Comparison of ENCODE assay signal across 2 cellular contexts in the genomic region with DNA sequence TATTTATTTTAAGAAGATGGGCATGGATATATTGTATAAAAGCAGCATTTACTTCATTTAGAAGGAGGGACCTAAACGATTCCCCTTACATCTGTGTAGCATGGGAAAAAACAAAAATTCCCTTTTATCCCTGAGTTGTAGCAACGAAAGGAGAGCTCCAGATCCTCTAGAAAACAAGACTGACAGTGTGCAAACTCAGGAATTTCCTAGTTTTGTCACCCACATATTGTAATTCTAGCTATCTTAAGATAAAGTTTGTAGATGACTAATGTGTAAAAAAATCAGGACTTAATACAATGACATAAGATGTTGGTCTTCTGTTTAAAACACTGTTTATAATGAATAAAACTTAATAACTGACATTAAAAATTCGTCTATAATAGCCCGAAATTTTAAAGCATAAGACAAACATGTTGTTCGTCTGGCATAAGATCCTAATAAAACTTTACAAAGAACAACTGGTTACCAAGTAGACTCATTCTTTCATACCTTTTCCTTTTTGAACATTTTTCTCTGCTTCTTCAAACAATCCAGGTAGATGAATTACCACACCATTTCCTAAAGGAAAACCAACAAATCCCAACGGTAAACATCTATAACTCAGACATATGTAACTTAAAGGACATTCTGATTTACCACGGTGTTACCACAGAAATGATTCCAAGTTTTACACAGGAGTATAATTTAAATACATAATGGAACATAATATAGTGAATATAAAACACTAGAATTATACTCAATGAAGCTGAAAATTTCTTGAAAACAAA.
TF ChIP-seq lines count a peak whose summit lies in the region.

No MANE protein-coding gene starts in this region.

TF ChIP-seq in SK-N-SH treated with all-trans-retinoic acid at 6 μM for 48 hours, 23 proteins besides CTCF, POLR2A, EP300 and RAD21:
- TF ChIP-seq RARB (CRISPR knock-in tag; IDR thresholded peaks at IDR 0.05) (no peak), ZFP30 (CRISPR knock-in tag; IDR thresholded peaks at IDR 0.05) (no peak), SNAI2 (CRISPR knock-in tag; IDR thresholded peaks at IDR 0.05) (no peak), TOX (CRISPR knock-in tag; IDR thresholded peaks at IDR 0.05; ENCODE audit: borderline replicate concordance) (peak; percentile 11; the same call in 1 of the 2 replicates), TSHZ2 (CRISPR knock-in tag; IDR thresholded peaks at IDR 0.05) (no peak), TCF4 (CRISPR knock-in tag; IDR thresholded peaks at IDR 0.05; ENCODE audit: borderline replicate concordance) (no peak), ZNF70 (CRISPR knock-in tag; IDR thresholded peaks at IDR 0.05) (no peak), OSR1 (CRISPR knock-in tag; IDR thresholded peaks at IDR 0.05) (0 out of 2 replicates have a peak, but pooled peaks have one; percentile 11), PPARA (CRISPR knock-in tag; IDR thresholded peaks at IDR 0.05; ENCODE audit: borderline replicate concordance) (no peak), CSDC2 (CRISPR knock-in tag; IDR thresholded peaks at IDR 0.05) (no peak)
- TF ChIP-seq, protein P1, sequence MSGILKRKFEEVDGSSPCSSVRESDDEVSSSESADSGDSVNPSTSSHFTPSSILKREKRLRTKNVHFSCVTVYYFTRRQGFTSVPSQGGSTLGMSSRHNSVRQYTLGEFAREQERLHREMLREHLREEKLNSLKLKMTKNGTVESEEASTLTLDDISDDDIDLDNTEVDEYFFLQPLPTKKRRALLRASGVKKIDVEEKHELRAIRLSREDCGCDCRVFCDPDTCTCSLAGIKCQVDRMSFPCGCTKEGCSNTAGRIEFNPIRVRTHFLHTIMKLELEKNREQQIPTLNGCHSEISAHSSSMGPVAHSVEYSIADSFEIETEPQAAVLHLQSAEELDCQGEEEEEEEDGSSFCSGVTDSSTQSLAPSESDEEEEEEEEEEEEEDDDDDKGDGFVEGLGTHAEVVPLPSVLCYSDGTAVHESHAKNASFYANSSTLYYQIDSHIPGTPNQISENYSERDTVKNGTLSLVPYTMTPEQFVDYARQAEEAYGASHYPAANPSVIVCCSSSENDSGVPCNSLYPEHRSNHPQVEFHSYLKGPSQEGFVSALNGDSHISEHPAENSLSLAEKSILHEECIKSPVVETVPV (CRISPR knock-in tag; IDR thresholded peaks at IDR 0.05): no peak
- TF ChIP-seq, protein P2, sequence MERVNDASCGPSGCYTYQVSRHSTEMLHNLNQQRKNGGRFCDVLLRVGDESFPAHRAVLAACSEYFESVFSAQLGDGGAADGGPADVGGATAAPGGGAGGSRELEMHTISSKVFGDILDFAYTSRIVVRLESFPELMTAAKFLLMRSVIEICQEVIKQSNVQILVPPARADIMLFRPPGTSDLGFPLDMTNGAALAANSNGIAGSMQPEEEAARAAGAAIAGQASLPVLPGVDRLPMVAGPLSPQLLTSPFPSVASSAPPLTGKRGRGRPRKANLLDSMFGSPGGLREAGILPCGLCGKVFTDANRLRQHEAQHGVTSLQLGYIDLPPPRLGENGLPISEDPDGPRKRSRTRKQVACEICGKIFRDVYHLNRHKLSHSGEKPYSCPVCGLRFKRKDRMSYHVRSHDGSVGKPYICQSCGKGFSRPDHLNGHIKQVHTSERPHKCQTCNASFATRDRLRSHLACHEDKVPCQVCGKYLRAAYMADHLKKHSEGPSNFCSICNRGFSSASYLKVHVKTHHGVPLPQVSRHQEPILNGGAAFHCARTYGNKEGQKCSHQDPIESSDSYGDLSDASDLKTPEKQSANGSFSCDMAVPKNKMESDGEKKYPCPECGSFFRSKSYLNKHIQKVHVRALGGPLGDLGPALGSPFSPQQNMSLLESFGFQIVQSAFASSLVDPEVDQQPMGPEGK (CRISPR knock-in tag; IDR thresholded peaks at IDR 0.05; ENCODE audit: borderline replicate concordance): no peak

TF ChIP-seq in endothelial cell of umbilical vein, 7 proteins besides CTCF, POLR2A, EP300 and RAD21:
- TF ChIP-seq JUN (IDR thresholded peaks at IDR 0.05; ENCODE audit: borderline replicate concordance, insufficient read depth, insufficient read length, low read depth): no peak
- TF ChIP-seq FOS (IDR thresholded peaks at IDR 0.05; ENCODE audit: borderline replicate concordance, insufficient read depth, low read length): no peak
- no peak for TF ChIP-seq EZH2 (IDR thresholded peaks at IDR 0.05; ENCODE audit: borderline replicate concordance, low read depth, low read length, severe bottlenecking)
- TF ChIP-seq MAX (IDR thresholded peaks at IDR 0.05; ENCODE audit: insufficient read depth, insufficient read length): no peak
- no peak for TF ChIP-seq MYC (IDR thresholded peaks at IDR 0.05; ENCODE audit: low read depth, low read length)
- no peak for TF ChIP-seq POLR2AphosphoS5 (IDR thresholded peaks at IDR 0.05; ENCODE audit: insufficient read depth, low read depth, low read length)
- TF ChIP-seq GATA2 (IDR thresholded peaks at IDR 0.05; ENCODE audit: insufficient read depth, insufficient read length, low read depth, low read length): no peak
